Comparison of ENCODE assay signal across 1 cellular context in the genomic region with DNA sequence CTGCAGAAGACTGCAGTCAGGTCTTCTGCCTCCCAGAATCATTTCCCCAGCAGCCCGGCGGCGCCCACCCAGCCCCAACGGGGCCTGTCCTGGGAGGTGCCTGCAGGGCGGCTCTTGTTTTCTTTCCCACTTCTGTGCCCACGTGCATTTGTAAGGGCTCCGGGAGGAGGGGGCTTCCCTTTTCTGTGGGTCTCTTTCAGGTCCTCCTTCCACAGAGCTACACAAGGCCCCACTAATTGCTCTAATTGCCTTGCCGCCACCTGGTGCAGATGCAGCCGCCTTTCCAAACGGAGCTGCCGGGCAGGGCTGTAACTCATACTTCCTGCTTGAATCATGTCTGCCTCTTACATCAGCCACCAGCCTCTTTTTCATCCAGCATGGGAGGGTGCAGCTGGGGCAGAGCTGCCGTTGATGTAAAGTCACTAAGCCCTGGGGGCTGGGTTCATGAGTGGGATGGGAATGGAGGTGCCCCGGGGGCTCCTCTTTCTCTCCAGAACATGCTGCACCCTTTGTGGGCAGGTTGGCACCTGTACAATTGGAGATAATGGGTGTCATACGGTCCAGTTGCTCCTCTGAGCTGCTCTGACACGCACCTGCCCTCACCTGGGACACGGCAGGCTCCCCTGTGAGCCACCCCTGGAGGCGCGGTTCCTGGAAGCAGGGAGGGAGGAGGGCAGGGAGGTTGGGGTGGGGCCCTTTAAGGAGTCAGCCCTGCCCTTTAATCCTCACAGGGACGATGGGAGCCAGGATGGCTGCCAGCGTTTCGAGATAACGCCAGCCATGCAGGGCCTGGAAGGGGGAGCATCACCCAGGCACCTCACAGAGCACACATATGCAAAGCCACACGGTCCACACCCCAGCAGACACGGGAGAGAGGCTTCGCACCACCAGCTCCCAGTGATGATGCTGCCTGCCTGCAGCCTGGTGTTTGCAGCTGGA.
TF ChIP-seq lines count a peak whose summit lies in the region.

No MANE protein-coding gene starts in this region.

TF ChIP-seq in K562, 482 proteins besides CTCF, POLR2A, EP300 and RAD21 (continued from another document):
- TF ChIP-seq ZFP36 (IDR thresholded peaks at IDR 0.05; ENCODE audit: low read depth, low read length, partially characterized antibody) (peak; percentile 23), LEF1 (IDR thresholded peaks at IDR 0.05) (no peak; the same call in 1 of the 2 replicates), PKNOX1 (IDR thresholded peaks at IDR 0.05) (peak; percentile 75), POLR2B (IDR thresholded peaks at IDR 0.05; ENCODE audit: low read depth, partially characterized antibody) (peak; percentile 41), ZNF75A (CRISPR knock-in tag; IDR thresholded peaks at IDR 0.05) (no peak), TCFL5 (CRISPR knock-in tag; conservative IDR thresholded peaks at IDR 0.05) (no peak), ELF4 (CRISPR knock-in tag; IDR thresholded peaks at IDR 0.05) (0 out of 2 replicates have a peak, but pooled peaks have one; percentile 23), SRSF3 (IDR thresholded peaks at IDR 0.05; ENCODE audit: insufficient read depth, low read length) (peak; percentile 94), POLR2G (IDR thresholded peaks at IDR 0.05; ENCODE audit: low read depth, low read length) (peak; percentile 67), NFIX (CRISPR knock-in tag; IDR thresholded peaks at IDR 0.05; ENCODE audit: low read depth) (no peak), SIN3B (IDR thresholded peaks at IDR 0.05; ENCODE audit: low read depth) (no peak), HNRNPLL (IDR thresholded peaks at IDR 0.05; ENCODE audit: low read depth, low read length, poor library complexity, severe bottlenecking) (peak; percentile 20), TCF3 (CRISPR knock-in tag; IDR thresholded peaks at IDR 0.05) (peak; percentile 53)
- TF ChIP-seq, protein P1, sequence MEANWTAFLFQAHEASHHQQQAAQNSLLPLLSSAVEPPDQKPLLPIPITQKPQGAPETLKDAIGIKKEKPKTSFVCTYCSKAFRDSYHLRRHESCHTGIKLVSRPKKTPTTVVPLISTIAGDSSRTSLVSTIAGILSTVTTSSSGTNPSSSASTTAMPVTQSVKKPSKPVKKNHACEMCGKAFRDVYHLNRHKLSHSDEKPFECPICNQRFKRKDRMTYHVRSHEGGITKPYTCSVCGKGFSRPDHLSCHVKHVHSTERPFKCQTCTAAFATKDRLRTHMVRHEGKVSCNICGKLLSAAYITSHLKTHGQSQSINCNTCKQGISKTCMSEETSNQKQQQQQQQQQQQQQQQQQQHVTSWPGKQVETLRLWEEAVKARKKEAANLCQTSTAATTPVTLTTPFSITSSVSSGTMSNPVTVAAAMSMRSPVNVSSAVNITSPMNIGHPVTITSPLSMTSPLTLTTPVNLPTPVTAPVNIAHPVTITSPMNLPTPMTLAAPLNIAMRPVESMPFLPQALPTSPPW (CRISPR knock-in tag; IDR thresholded peaks at IDR 0.05) = peak; percentile 60
- TF ChIP-seq, protein P2, sequence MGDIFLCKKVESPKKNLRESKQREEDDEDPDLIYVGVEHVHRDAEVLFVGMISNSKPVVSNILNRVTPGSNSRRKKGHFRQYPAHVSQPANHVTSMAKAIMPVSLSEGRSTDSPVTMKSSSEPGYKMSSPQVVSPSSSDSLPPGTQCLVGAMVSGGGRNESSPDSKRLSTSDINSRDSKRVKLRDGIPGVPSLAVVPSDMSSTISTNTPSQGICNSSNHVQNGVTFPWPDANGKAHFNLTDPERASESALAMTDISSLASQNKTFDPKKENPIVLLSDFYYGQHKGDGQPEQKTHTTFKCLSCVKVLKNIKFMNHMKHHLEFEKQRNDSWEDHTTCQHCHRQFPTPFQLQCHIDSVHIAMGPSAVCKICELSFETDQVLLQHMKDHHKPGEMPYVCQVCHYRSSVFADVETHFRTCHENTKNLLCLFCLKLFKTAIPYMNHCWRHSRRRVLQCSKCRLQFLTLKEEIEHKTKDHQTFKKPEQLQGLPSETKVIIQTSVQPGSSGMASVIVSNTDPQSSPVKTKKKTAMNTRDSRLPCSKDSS (IDR thresholded peaks at IDR 0.05; ENCODE audit: low read depth, partially characterized antibody) = no peak
